In the genomic region with DNA sequence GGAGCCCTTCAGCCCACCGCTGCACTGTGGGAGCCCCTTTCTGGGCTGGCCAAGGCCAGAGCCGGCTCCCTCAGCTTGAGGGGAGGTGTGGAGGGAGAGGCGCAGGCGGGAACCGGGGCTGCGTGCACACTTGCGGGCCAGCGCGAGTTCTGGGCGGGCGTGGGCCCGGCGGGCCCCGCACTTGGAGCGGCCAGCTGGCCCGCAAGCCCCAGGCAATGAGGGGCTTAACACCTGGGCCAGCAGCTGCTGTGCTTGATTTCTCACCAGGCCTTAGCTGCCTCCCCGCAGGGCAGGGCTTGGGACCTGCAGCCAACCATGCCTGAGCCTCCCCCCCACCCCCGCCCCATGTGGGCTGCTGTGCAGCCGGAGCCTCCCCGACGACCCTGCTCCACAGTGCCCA, we compare ENCODE assay signal across 1 cellular context. TPM values are rescaled to one million over a fixed set of nuclear protein-coding genes. Genes with fewer than 3 reads are reported as not detected.
"Had no signal": no experiment of that assay in that cellular context is flagged by ENCODE, and none has a peak within 500 bp of the region (broad histone marks: within the 10 kb centered on the region; RNA-seq: fewer than 3 reads in every experiment).

No MANE protein-coding gene starts in this region.

RNA-seq across cellular contexts. Expression of a gene that starts 30.7 kb away (rescaled TPM):
- total RNA-seq: G401 had no signal
